ENCODE assay signal across 8 cellular contexts in genomic region chr17:70168044-70168978, GRCh38. TPM values are rescaled to one million over a fixed set of nuclear protein-coding genes. Genes with fewer than 3 reads are reported as not detected.
A peak's percentile ranks its signal among the peaks of the same experiment; 100 is the strongest.
DNase-seq lines count a peak whose midpoint lies in the region; ATAC-seq, FAIRE-seq and TF ChIP-seq lines count a peak whose summit lies in the region.

No MANE protein-coding gene starts in this region.

- H3K27me3 ChIP-seq in right atrium auricular region (no peaks in the 10 kb centered on the region), pancreas (no peaks in the 10 kb centered on the region)

- DNase-seq in SIG-M5 treated with dmso at 0.1 percent for 504 hours (lab: John Stamatoyannopoulos, UW; ENCODE audit: unreplicated experiment) (peak; percentile 16), SIG-M5 (lab: John Stamatoyannopoulos, UW) (no peak), NCI-H446 treated with DMSO at 0.1 percent for 48 hours (lab: John Stamatoyannopoulos, UW) (peak; percentile 67), amniotic epithelial cell (ENCODE audit: low read depth) (peak; percentile 71), right atrium auricular region (ENCODE audit: low spot score) (peak; percentile 82), pancreas (peak; percentile 43 to 74 (median 60)), NCI-H2029 treated with DMSO at 0.1 percent for 48 hours (lab: John Stamatoyannopoulos, UW) (no peak)

- intact Hi-C loops in pancreas (cut with DNase I) = loop anchor here in 1 of 3 donors (10.0 kb wide), 1 partner anchor 386 kb away; no protein-coding TSS in a partner anchor

- H3K27ac ChIP-seq in right atrium auricular region (peak overlapping the region; percentile 86 to 87), pancreas (peak overlapping the region; percentile 60 to 87 (median 78))

- peaks cover 0 to 12% of the 10 kb centered on the region in 2 donors for H3K4me1 ChIP-seq in right atrium auricular region
- peaks cover 0 to 5% (median 3%) of the 10 kb centered on the region in 3 donors for H3K4me1 ChIP-seq in pancreas

- ATAC-seq in HG02623 (IDR thresholded peaks at IDR 0.05; ENCODE audit: unreplicated experiment) = peak; percentile 8
- ATAC-seq in pancreas = peak; percentile 55 to 75 (median 70)

- TF ChIP-seq CTCF in right atrium auricular region (IDR thresholded peaks at IDR 0.05) = peak in 1 of 2 donors; percentile 71
- peak; percentile 20 to 57 (median 40) for TF ChIP-seq CTCF in pancreas (IDR thresholded peaks at IDR 0.05)

- FAIRE-seq in pancreas (lab: Jason Lieb, UNC) = no peak

- WGBS in pancreas, 2 donors = 1 to 3% methylated on average over 45 of the region's 45 CpGs

- H3K36me3 ChIP-seq in right atrium auricular region (no peaks in the 10 kb centered on the region), pancreas (no peaks in the 10 kb centered on the region)

- no peaks in the 10 kb centered on the region for H3K9me3 ChIP-seq in right atrium auricular region
- H3K9me3 ChIP-seq in pancreas = no peaks in the 10 kb centered on the region

- peak overlapping the region; percentile 48 to 71 for H3K4me3 ChIP-seq in right atrium auricular region
- H3K4me3 ChIP-seq in pancreas = peak overlapping the region; percentile 49 to 66 (median 60)

RNA-seq across cellular contexts. Expression of gene KCNJ2, which starts 1.0 kb away (rescaled TPM):
- 10 to 100 TPM in 1 of 2 donors, 1 to 10 TPM in 1; 7.2 to 10.7 TPM for total RNA-seq in right atrium auricular region
- 1 to 10 TPM in 2 of 6 donors, under 1 TPM in 4; 0.32 to 2.3 (median 0.60) TPM for total RNA-seq in pancreas
- under 1 TPM; 0.38 to 0.75 TPM for polyA plus RNA-seq in pancreas

Comparison
In these comparisons a context has a peak if more than half of its experiments do, and no peak if none do; other contexts are left out.
1. DNase-seq: peak in SIG-M5 treated with dmso at 0.1 percent for 504 hours (single experiment), NCI-H446 treated with DMSO at 0.1 percent for 48 hours (single experiment), amniotic epithelial cell (single experiment), right atrium auricular region (single experiment) and pancreas (6 of 6); none in SIG-M5 (single experiment) and NCI-H2029 treated with DMSO at 0.1 percent for 48 hours (single experiment).